ENCODE assay signal across 12 cellular contexts in the genomic region with DNA sequence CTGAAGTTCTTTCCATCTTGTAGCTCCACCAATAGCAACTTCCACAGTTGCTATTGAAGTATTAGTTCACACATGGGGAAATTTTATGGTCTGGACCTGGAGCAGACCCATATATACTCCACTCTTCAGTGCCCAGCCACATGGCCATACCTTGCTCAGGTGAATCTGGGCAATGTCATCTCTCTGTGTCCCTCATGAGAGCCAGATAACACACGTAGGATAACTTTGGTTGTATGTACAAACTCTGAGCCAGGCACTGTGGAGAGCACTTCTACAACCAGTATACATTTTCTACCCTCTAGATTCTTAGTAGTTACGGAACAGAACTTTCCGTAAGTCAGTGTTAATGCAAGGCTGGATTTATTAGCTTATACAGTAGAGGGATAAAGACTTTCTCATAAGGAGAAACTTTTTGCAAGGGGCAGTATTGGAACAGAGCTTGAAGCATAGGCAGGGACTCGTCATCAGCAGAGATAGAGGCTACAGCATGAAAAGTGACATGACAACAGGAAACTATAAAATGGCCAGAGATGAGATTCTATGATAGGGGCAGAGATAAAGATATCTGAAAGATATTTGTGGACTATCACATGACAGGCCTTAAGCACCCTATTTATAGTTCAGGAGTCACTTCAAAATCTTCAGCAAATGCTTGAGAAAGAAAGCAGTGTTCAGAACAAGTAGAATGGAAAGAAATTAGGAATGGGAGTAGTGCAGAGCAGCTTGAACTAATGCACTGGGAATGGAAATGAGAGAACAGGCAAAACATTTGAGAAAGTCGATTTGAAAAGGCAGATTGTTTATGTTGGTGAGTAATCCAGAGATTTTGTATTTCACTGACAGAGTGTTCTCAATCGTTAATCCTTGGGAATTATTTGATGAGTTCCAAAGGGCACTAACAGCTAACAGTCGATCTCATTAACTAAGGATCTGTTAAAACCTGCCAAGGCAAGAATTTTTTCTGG.
A peak's percentile ranks its signal among the peaks of the same experiment; 100 is the strongest.
DNase-seq lines count a peak whose midpoint lies in the region; ATAC-seq and TF ChIP-seq lines count a peak whose summit lies in the region.
"Had no signal": no experiment of that assay in that cellular context is flagged by ENCODE, and none has a peak within 500 bp of the region (broad histone marks: within the 10 kb centered on the region; RNA-seq: fewer than 3 reads in every experiment).

No MANE protein-coding gene starts in this region.

- H4K91ac ChIP-seq in mesenchymal stem cell (ENCODE audit: low read length), result no peak overlapping the region

- peak overlapping the region; percentile 1 for H2AK5ac ChIP-seq in mesenchymal stem cell (ENCODE audit: low read length, severe bottlenecking)

- no peak overlapping the region for H3K14ac ChIP-seq in mesenchymal stem cell (ENCODE audit: low read length in 2 of 2)

- WGBS in mesenchymal stem cell, result 54% methylated on average over 7 of the region's 7 CpGs

- no peak overlapping the region for H2BK120ac ChIP-seq in mesenchymal stem cell (ENCODE audit: low read depth, low read length)

- no peak overlapping the region for H3K4ac ChIP-seq in mesenchymal stem cell (ENCODE audit: low read depth in 1 of 2, low read length in 2 of 2)

- H3K27ac ChIP-seq in mesenchymal stem cell (ENCODE audit: low read length, poor library complexity, severe bottlenecking) (peak overlapping the region; percentile 59), temporal lobe (ENCODE audit: low read depth, low read length) (peak overlapping the region; percentile 62)

- H3K23ac ChIP-seq in mesenchymal stem cell (ENCODE audit: low read length in 2 of 2), result no peak overlapping the region

- H3K4me1 ChIP-seq in mesenchymal stem cell (ENCODE audit: control insufficient read depth, insufficient read depth, low read depth, low read length), result no peaks in the 10 kb centered on the region

- peak overlapping the region; percentile 2 for H3K4me2 ChIP-seq in mesenchymal stem cell (ENCODE audit: low read length, poor library complexity, severe bottlenecking)
- H3K4me2 ChIP-seq: GM23338 had no signal

- H2BK12ac ChIP-seq in mesenchymal stem cell (ENCODE audit: low read length in 2 of 2), result no peak overlapping the region

- peaks cover 5% of the 10 kb centered on the region for H3K79me1 ChIP-seq in mesenchymal stem cell (replicated peaks; ENCODE audit: low read length, poor library complexity, severe bottlenecking)

- H2BK15ac ChIP-seq in mesenchymal stem cell (ENCODE audit: low read depth, poor library complexity, severe bottlenecking), result no peak overlapping the region

- no peak overlapping the region for H3K4me3 ChIP-seq in epithelial cell of proximal tubule (ENCODE audit: low read depth, low read length)
- H3K4me3 ChIP-seq in mesenchymal stem cell (ENCODE audit: insufficient read depth in 1 of 2, low read depth in 1 of 2, low read length in 2 of 2), result peak overlapping the region in 1 of 2 experiments; percentile 47
- H3K4me3 ChIP-seq: GM23338 had no signal

- no peaks in the 10 kb centered on the region for H3K36me3 ChIP-seq in mesenchymal stem cell (ENCODE audit: control insufficient read depth in 1 of 2, insufficient read depth in 2 of 2, low read depth in 1 of 2, low read length in 2 of 2)

- H2AFZ ChIP-seq in mesenchymal stem cell (ENCODE audit: low read depth, low read length), result no peak overlapping the region
- H2AFZ ChIP-seq: GM23338 had no signal

- H3K9me3 ChIP-seq in mesenchymal stem cell (ENCODE audit: control insufficient read depth, low read length), result no peaks in the 10 kb centered on the region

- DNase-seq in M059J (ENCODE audit: low read depth), result peak; percentile 29
- peak; percentile 37 for DNase-seq in epithelial cell of proximal tubule (ENCODE audit: low read depth)
- peak; percentile 68 for DNase-seq in mesenchymal stem cell
- DNase-seq in mucosa of gallbladder (ENCODE audit: low spot score), result no peak
- DNase-seq: activated T-cell treated with anti-CD3 and anti-CD28 coated beads, Interleukin-2, amount 50 U/mL, for 1 hour; NCI-H1105; retina had no signal

- peak overlapping the region in 1 of 2 experiments; percentile 4 for H3K18ac ChIP-seq in mesenchymal stem cell (ENCODE audit: low read depth in 1 of 2, low read length in 2 of 2)

- H3K9ac ChIP-seq in mesenchymal stem cell (ENCODE audit: low read length), result peak overlapping the region; percentile 71

- TF ChIP-seq CTCF in epithelial cell of proximal tubule (conservative IDR thresholded peaks at IDR 0.05; ENCODE audit: low read depth, low read length), result no peak

- H3K27me3 ChIP-seq in mesenchymal stem cell (ENCODE audit: control insufficient read depth in 1 of 2, insufficient read depth in 1 of 2, low read length in 2 of 2), result no peaks in the 10 kb centered on the region

- no peak for ATAC-seq in GM21367 (IDR thresholded peaks at IDR 0.05; ENCODE audit: unreplicated experiment)
- no peak for ATAC-seq in HG02610 (IDR thresholded peaks at IDR 0.05; ENCODE audit: unreplicated experiment)
- ATAC-seq in GM19324 (IDR thresholded peaks at IDR 0.05; ENCODE audit: low FRiP score, unreplicated experiment), result no peak
- ATAC-seq: GM23338 had no signal

- H2BK5ac ChIP-seq in mesenchymal stem cell (ENCODE audit: low read depth, low read length, poor library complexity, severe bottlenecking), result no peak overlapping the region

- H4K8ac ChIP-seq in mesenchymal stem cell (ENCODE audit: low read length), result no peak overlapping the region
